In genomic region chr19:459724-460511, GRCh38 we compare ENCODE assay signal across 9 cellular contexts. TPM values are rescaled to one million over a fixed set of nuclear protein-coding genes. Genes with fewer than 3 reads are reported as not detected.
DNase-seq lines count a peak whose midpoint lies in the region; ATAC-seq, FAIRE-seq and TF ChIP-seq lines count a peak whose summit lies in the region.
"Had no signal": no experiment of that assay in that cellular context is flagged by ENCODE, and none has a peak within 500 bp of the region (broad histone marks: within the 10 kb centered on the region; RNA-seq: fewer than 3 reads in every experiment).

No MANE protein-coding gene starts in this region.

- peak overlapping the region; percentile 32 for H3K4me2 ChIP-seq in osteoblast (ENCODE audit: insufficient read depth, low read length)
- H3K4me2 ChIP-seq: KMS-11 had no signal

- H3K9me3 Mint-ChIP-seq in activated naive CD4-positive, alpha-beta T cell treated with anti-CD3 and anti-CD28 coated beads, Interleukin-2, amount 50 U/mL, for 72 hours: peaks cover 4 to 6% of the 10 kb centered on the region in 2 donors

- H3K9me3 ChIP-seq in ES-I3 (ENCODE audit: control insufficient read depth, insufficient read depth, low read length): no peaks in the 10 kb centered on the region
- no peaks in the 10 kb centered on the region for H3K9me3 ChIP-seq in heart right ventricle
- H3K9me3 ChIP-seq in osteoblast (ENCODE audit: low read depth, low read length): no peaks in the 10 kb centered on the region

- no peak for FAIRE-seq in GM19239 (lab: Jason Lieb, UNC)

- H3K36me3 Mint-ChIP-seq in activated naive CD4-positive, alpha-beta T cell treated with anti-CD3 and anti-CD28 coated beads, Interleukin-2, amount 50 U/mL, for 72 hours: no peaks in the 10 kb centered on the region

- peak overlapping the region; percentile 25 for H2AFZ ChIP-seq in osteoblast (ENCODE audit: low read length)

- H3K79me2 ChIP-seq in osteoblast (ENCODE audit: insufficient read depth, low read length): no peaks in the 10 kb centered on the region

- H3K36me3 ChIP-seq in ES-I3 (ENCODE audit: insufficient read depth, low read length) (no peaks in the 10 kb centered on the region), heart right ventricle (peaks cover 0 to 8% (median 0%) of the 10 kb centered on the region in 9 donors), osteoblast (ENCODE audit: insufficient read depth, low read length) (no peaks in the 10 kb centered on the region)

- peak overlapping the region; percentile 65 to 96 (median 84) for H3K4me3 ChIP-seq in heart right ventricle
- H3K4me3 ChIP-seq in osteoblast (ENCODE audit: insufficient read depth, low read length): peak overlapping the region; percentile 51

- H3K9ac ChIP-seq in ES-I3 (ENCODE audit: low read depth, low read length): peak overlapping the region; percentile 89
- H3K9ac ChIP-seq: KMS-11 had no signal

- no peaks in the 10 kb centered on the region for H4K20me1 ChIP-seq in osteoblast (ENCODE audit: insufficient read depth, low read length)

- H3K4me1 ChIP-seq in ES-I3 (ENCODE audit: insufficient read depth, low read length) (no peaks in the 10 kb centered on the region), heart right ventricle (peaks cover 0 to 19% (median 17%) of the 10 kb centered on the region in 9 donors), osteoblast (ENCODE audit: insufficient read depth, low read length) (no peaks in the 10 kb centered on the region)

- no peak overlapping the region for H3K27ac Mint-ChIP-seq in activated naive CD4-positive, alpha-beta T cell treated with anti-CD3 and anti-CD28 coated beads, Interleukin-2, amount 50 U/mL, for 72 hours

- peaks cover 0 to 30% (median 0%) of the 10 kb centered on the region in 7 donors for H3K27me3 ChIP-seq in heart right ventricle
- peaks cover 23% of the 10 kb centered on the region for H3K27me3 ChIP-seq in osteoblast (ENCODE audit: insufficient read depth, low read length)

- intact Hi-C loops in heart right ventricle (cut with DNase I): no loop called here

- ATAC-seq in activated naive CD4-positive, alpha-beta T cell treated with anti-CD3 and anti-CD28 coated beads, Interleukin-2, amount 50 U/mL, for 72 hours: peak; percentile 31 to 59
- peak; percentile 77 to 88 (median 84) for ATAC-seq in heart right ventricle
- no peak for ATAC-seq in GM18907 (IDR thresholded peaks at IDR 0.05; ENCODE audit: unreplicated experiment)
- no peak for ATAC-seq in GM21786 (IDR thresholded peaks at IDR 0.05; ENCODE audit: unreplicated experiment)

- H3K27ac ChIP-seq in heart right ventricle: peak overlapping the region; percentile 71 to 94 (median 88)
- H3K27ac ChIP-seq in osteoblast (ENCODE audit: low read depth, low read length): no peak overlapping the region
- H3K27ac ChIP-seq: KMS-11 had no signal

- TF ChIP-seq CTCF in heart right ventricle (IDR thresholded peaks at IDR 0.05) (peak in 1 of 9 donors; percentile 12), osteoblast (IDR thresholded peaks at IDR 0.05; ENCODE audit: extremely low read depth, low read depth, low read length) (no peak)

- peak; percentile 78 for DNase-seq in NCI-H2227 (lab: John Stamatoyannopoulos, UW; ENCODE audit: unreplicated experiment)
- DNase-seq in activated naive CD4-positive, alpha-beta T cell treated with anti-CD3 and anti-CD28 coated beads, Interleukin-2, amount 50 U/mL, for 72 hours (ENCODE audit: low spot score in 2 of 2): peak in 1 of 2 donors; percentile 22
- peak; percentile 70 to 82 for DNase-seq in heart right ventricle
- peak; percentile 97 for DNase-seq in osteoblast (ENCODE audit: insufficient read length, low spot score, missing footprints)
- DNase-seq in GM19239 (ENCODE audit: insufficient read length, low spot score): no peak

- WGBS in heart right ventricle, 2 donors: 2% methylated on average over 40 to 66 of the region's 66 CpGs

RNA-seq across cellular contexts. Expression of gene SHC2, which starts 0.9 kb away (rescaled TPM):
- not detected for total RNA-seq in activated naive CD4-positive, alpha-beta T cell treated with anti-CD3 and anti-CD28 coated beads, Interleukin-2, amount 50 U/mL, for 72 hours
- total RNA-seq in heart right ventricle (10 to 100 TPM in 9 of 10 donors, 1 to 10 TPM in 1; 7.7 to 16.3 (median 12.4) TPM), osteoblast (0.36 and 1.5 TPM in 2 replicates)
- 10 to 100 TPM; 11.2 to 33.5 TPM for polyA plus RNA-seq in heart right ventricle

RNA-seq across cellular contexts. Expression of gene MADCAM1, which starts 36.4 kb away (rescaled TPM):
- total RNA-seq in activated naive CD4-positive, alpha-beta T cell treated with anti-CD3 and anti-CD28 coated beads, Interleukin-2, amount 50 U/mL, for 72 hours: under 1 TPM; 0.25 to 0.47 TPM
- total RNA-seq in heart right ventricle: under 1 TPM in 9 of 10 donors, not detected in 1; 0.14 to 0.71 (median 0.17) TPM
- polyA plus RNA-seq in heart right ventricle: under 1 TPM; 0.09 to 0.80 TPM
- total RNA-seq in osteoblast: 0.59 and 0.72 TPM in 2 replicates

RNA-seq across cellular contexts. Expression of gene TPGS1, which starts 47.4 kb away (rescaled TPM):
- 10 to 100 TPM in 1 of 2 donors, 1 to 10 TPM in 1; 5.9 to 10.2 TPM for total RNA-seq in activated naive CD4-positive, alpha-beta T cell treated with anti-CD3 and anti-CD28 coated beads, Interleukin-2, amount 50 U/mL, for 72 hours
- 10 to 100 TPM in 6 of 10 donors, 1 to 10 TPM in 4; 7.1 to 13.5 (median 10.2) TPM for total RNA-seq in heart right ventricle
- 10 to 100 TPM; 22.1 to 22.2 TPM for polyA plus RNA-seq in heart right ventricle
- total RNA-seq in osteoblast: 38.3 and 47.8 TPM in 2 replicates

RNA-seq across cellular contexts. Expression of gene C2CD4C, which starts 51.0 kb away (rescaled TPM):
- total RNA-seq in activated naive CD4-positive, alpha-beta T cell treated with anti-CD3 and anti-CD28 coated beads, Interleukin-2, amount 50 U/mL, for 72 hours: under 1 TPM in 1 of 2 donors, not detected in 1; 0.54 TPM
- total RNA-seq in heart right ventricle (1 to 10 TPM in 3 of 10 donors, under 1 TPM in 7; 0.26 to 2.2 (median 0.62) TPM), osteoblast (not detected in 2 replicates)
- polyA plus RNA-seq in heart right ventricle: 1 to 10 TPM; 2.1 to 2.2 TPM

Comparison
In these comparisons a context has a peak if more than half of its experiments do, and no peak if none do; other contexts are left out.
1. ATAC-seq: peak in activated naive CD4-positive, alpha-beta T cell treated with anti-CD3 and anti-CD28 coated beads, Interleukin-2, amount 50 U/mL, for 72 hours (2 of 2) and heart right ventricle (8 of 8); none in GM18907 (single experiment) and GM21786 (single experiment).